26 cellular contexts compared by ENCODE assay signal in the genomic region with DNA sequence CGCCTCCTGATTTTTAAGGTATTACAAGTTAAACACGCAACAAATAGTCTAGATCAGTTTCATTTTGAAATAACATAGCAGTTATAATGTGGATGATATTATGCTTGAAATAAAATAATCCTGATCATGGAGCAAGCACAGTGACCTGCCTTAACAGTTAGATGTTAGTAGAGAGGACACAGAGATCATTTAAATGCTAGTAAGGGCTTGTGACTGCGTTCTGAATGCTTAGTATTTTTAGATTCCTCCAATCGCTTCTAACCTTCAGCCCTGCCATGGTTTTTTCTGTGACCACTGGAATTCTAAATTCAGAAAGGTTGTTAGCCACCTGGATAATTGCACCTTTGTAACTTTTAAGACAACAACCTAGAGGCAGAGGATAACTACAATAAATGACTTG.
"Had no signal": no experiment of that assay in that cellular context is flagged by ENCODE, and none has a peak within 500 bp of the region (broad histone marks: within the 10 kb centered on the region; RNA-seq: fewer than 3 reads in every experiment).

No MANE protein-coding gene starts in this region.

- H3K36me3 Mint-ChIP-seq: stimulated activated memory B cell treated with anti-CD40 and anti-IgM and Interleukin-4, amounts not matched to agents 10 μg/mL and 1 μg/mL and 100 μg/mL, for 72 hours had no signal

- H3K9me3 ChIP-seq: right lobe of liver, suprapubic skin had no signal

- H3K4me3 Mint-ChIP-seq: activated CD8-positive, alpha-beta T cell treated with anti-CD3 and anti-CD28 coated beads, Interleukin-2, amount 10 ng/mL, durations not matched to agents 7 days and 5 days; activated naive CD8-positive, alpha-beta T cell treated with anti-CD3 and anti-CD28 coated beads, Interleukin-2, amount 50 U/mL, for 24 hours; activated T-helper 1 cell treated with anti-CD3 and anti-CD28 coated beads, Interleukin-12 subunit alpha, Interleukin-12 subunit beta, Interleukin-2, Interleukin-4 antibody, amounts not matched to agents 30 ng/mL and 10 ng/mL and 1 ng/mL, durations not matched to agents 14 hours and 24 hours and 36 hours; dendritic cell treated with granulocyte-macrophage colony-stimulating factor and Interleukin-4, amounts not matched to agents 40 ng/mL and 50 ng/mL, for 4 days; natural killer cell; stimulated activated memory B cell treated with anti-CD40 and anti-IgM and Interleukin-4, amounts not matched to agents 10 μg/mL and 1 μg/mL and 100 μg/mL, for 72 hours had no signal

- H3K27me3 ChIP-seq: foreskin keratinocyte, right lobe of liver, stomach, suprapubic skin, tibial nerve had no signal

- H3K27ac ChIP-seq: foreskin keratinocyte, left ventricle myocardium inferior, right lobe of liver, stomach, suprapubic skin, tibial nerve, VCaP had no signal

- H3K36me3 ChIP-seq: left ventricle myocardium inferior, right lobe of liver, stomach, suprapubic skin, tibial nerve had no signal

- H3K4me1 ChIP-seq: foreskin keratinocyte, right lobe of liver, suprapubic skin, tibial nerve had no signal

- DNase-seq: activated CD4-positive, alpha-beta T cell treated with anti-CD3 and anti-CD28 coated beads, Interleukin-2, amount 50 U/mL, for 1 hour; activated CD4-positive, CD25-positive, alpha-beta regulatory T cell treated with anti-CD3 and anti-CD28 coated beads, Interleukin-2, amount 50 U/mL, for 72 hours; activated CD8-positive, alpha-beta T cell treated with anti-CD3 and anti-CD28 coated beads, Interleukin-2, amount 10 ng/mL, durations not matched to agents 7 days and 5 days; activated gamma-delta T cell; activated naive CD4-positive, alpha-beta T cell treated with anti-CD3 and anti-CD28 coated beads, Interleukin-2, amount 50 U/mL, for 16 hours; activated naive CD8-positive, alpha-beta T cell treated with anti-CD3 and anti-CD28 coated beads, Interleukin-2, amount 50 U/mL, for 24 hours; effector CD4-positive, alpha-beta T cell; erythroblast; foreskin keratinocyte; kidney glomerular epithelial cell; left ventricle myocardium inferior; mammary epithelial cell; midbrain; natural killer cell; nucleus accumbens; right lobe of liver; stimulated activated CD4-positive, alpha-beta T cell treated with anti-CD3 and anti-CD28 coated beads, Interleukin-2, amount 100 ng/mL, for 24 hours; stomach; T-helper 2 cell had no signal

- H3K9me3 Mint-ChIP-seq: activated naive CD8-positive, alpha-beta T cell treated with anti-CD3 and anti-CD28 coated beads, Interleukin-2, amount 50 U/mL, for 24 hours; stimulated activated memory B cell treated with anti-CD40 and anti-IgM and Interleukin-4, amounts not matched to agents 10 μg/mL and 1 μg/mL and 100 μg/mL, for 72 hours had no signal

- H3K4me3 ChIP-seq: left ventricle myocardium inferior, right lobe of liver, skin epidermis, stomach, suprapubic skin, tibial nerve had no signal

- H3K27ac Mint-ChIP-seq: activated CD8-positive, alpha-beta T cell treated with anti-CD3 and anti-CD28 coated beads, Interleukin-2, amount 10 ng/mL, durations not matched to agents 7 days and 5 days; activated naive CD8-positive, alpha-beta T cell treated with anti-CD3 and anti-CD28 coated beads, Interleukin-2, amount 50 U/mL, for 24 hours; activated T-helper 1 cell treated with anti-CD3 and anti-CD28 coated beads, Interleukin-12 subunit alpha, Interleukin-12 subunit beta, Interleukin-2, Interleukin-4 antibody, amounts not matched to agents 30 ng/mL and 10 ng/mL and 1 ng/mL, durations not matched to agents 14 hours and 24 hours and 36 hours; dendritic cell treated with granulocyte-macrophage colony-stimulating factor and Interleukin-4, amounts not matched to agents 40 ng/mL and 50 ng/mL, for 4 days; natural killer cell; stimulated activated memory B cell treated with anti-CD40 and anti-IgM and Interleukin-4, amounts not matched to agents 10 μg/mL and 1 μg/mL and 100 μg/mL, for 72 hours had no signal
